In the genomic region with DNA sequence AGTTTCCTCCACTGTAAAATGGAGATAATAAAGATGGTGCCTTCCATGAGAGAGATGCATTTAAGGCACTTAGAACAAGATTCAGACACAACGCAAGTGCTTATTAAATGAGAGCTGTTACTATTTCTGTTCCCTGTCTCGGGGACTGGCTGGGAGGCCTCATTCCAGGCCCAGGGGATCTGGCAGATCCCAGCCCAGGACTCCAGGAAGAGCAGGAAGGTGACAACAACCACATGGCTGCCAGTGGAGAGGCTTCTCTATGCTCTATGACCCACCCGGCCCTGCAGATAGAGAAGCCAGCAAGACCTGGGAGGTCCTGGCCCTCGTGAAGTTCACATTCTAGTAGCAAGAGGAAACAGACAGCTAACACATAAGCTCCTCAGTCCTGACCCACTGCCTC, we compare ENCODE assay signal across 13 cellular contexts.
DNase-seq lines count a peak whose midpoint lies in the region; ATAC-seq, FAIRE-seq and TF ChIP-seq lines count a peak whose summit lies in the region.
"Had no signal": no experiment of that assay in that cellular context is flagged by ENCODE, and none has a peak within 500 bp of the region (broad histone marks: within the 10 kb centered on the region; RNA-seq: fewer than 3 reads in every experiment).

No MANE protein-coding gene starts in this region.

- H3K9me3 ChIP-seq in heart right ventricle, result peaks cover 0 to 3% (median 0%) of the 10 kb centered on the region in 11 donors
- no peaks in the 10 kb centered on the region for H3K9me3 ChIP-seq in right cardiac atrium (ENCODE audit: control insufficient read depth, low read length)
- H3K9me3 ChIP-seq in HepG2 (ENCODE audit: low read length), result no peaks in the 10 kb centered on the region
- no peaks in the 10 kb centered on the region for H3K9me3 ChIP-seq in thyroid gland
- H3K9me3 ChIP-seq: A549, BLaER1, Caco-2 had no signal

- no peak overlapping the region for H3K4me2 ChIP-seq in HepG2 (ENCODE audit: low read depth, low read length)
- H3K4me2 ChIP-seq: A549, BLaER1 had no signal

- H2AFZ ChIP-seq in HepG2 (ENCODE audit: low read length), result no peak overlapping the region
- H2AFZ ChIP-seq: GM23248 had no signal

- H4K20me1 ChIP-seq in HepG2 (ENCODE audit: insufficient read depth, low read length), result no peaks in the 10 kb centered on the region

- DNase-seq in Right ventricle myocardium inferior (ENCODE audit: missing footprints) (no peak), heart right ventricle (peak; percentile 19 to 21), right cardiac atrium (peak in 1 of 3 donors; percentile 61), HepG2 (ENCODE audit: low spot score) (no peak), hypothalamus (lab: John Stamatoyannopoulos, UW) (no peak), thyroid gland (no peak)
- no peak for DNase-seq in stimulated activated CD4-positive, alpha-beta T cell treated with anti-CD3 and anti-CD28 coated beads, Interleukin-2, amount 100 ng/mL, for 48 hours
- DNase-seq: Caco-2; CD8-positive, alpha-beta memory T cell; GM23248; H9 had no signal

- no peak for FAIRE-seq in HepG2 (lab: Jason Lieb, UNC)
- FAIRE-seq: A549 had no signal

- H3K4me1 ChIP-seq in heart right ventricle (peaks cover 0 to 26% (median 6%) of the 10 kb centered on the region in 9 donors), right cardiac atrium (ENCODE audit: control insufficient read depth, insufficient read depth, low read length) (peaks cover 3% of the 10 kb centered on the region), HepG2 (ENCODE audit: insufficient read depth, low read length) (peaks cover 7% of the 10 kb centered on the region; the same call in 1 of the 2 replicates), thyroid gland (no peaks in the 10 kb centered on the region)
- H3K4me1 ChIP-seq: A549, BLaER1 had no signal

- CTCF ChIA-PET in HepG2 (lab: Yijun Ruan, JAX; ENCODE audit: low intra/inter-chr PET ratio, low total read pairs), result no interaction called here

- ATAC-seq in Right ventricle myocardium inferior, result peak; percentile 79
- ATAC-seq in heart right ventricle, result peak; percentile 59 to 96 (median 88)
- ATAC-seq in right cardiac atrium, result peak; percentile 67 to 70
- ATAC-seq in HepG2, result no peak
- ATAC-seq: A549 had no signal

- H3K79me2 ChIP-seq in HepG2 (ENCODE audit: insufficient read depth, low read length), result no peaks in the 10 kb centered on the region

- no peak for TF ChIP-seq EP300 in HepG2 (IDR thresholded peaks at IDR 0.05; ENCODE audit: low read depth in 2 of 2, low read length in 2 of 2)
- TF ChIP-seq EP300 in HepG2 (CRISPR knock-in tag; IDR thresholded peaks at IDR 0.05; ENCODE audit: borderline replicate concordance), result no peak

- peaks cover 0 to 34% (median 6%) of the 10 kb centered on the region in 7 donors for H3K27me3 ChIP-seq in heart right ventricle
- H3K27me3 ChIP-seq in right cardiac atrium (ENCODE audit: control insufficient read depth, insufficient read depth), result no peaks in the 10 kb centered on the region
- peaks cover 0 to 5% of the 10 kb centered on the region in 2 experiments; a peak in 1 of 5 replicates for H3K27me3 ChIP-seq in HepG2 (ENCODE audit: control insufficient read depth in 1 of 2, insufficient read depth in 2 of 2, low read length in 2 of 2)
- H3K27me3 ChIP-seq in thyroid gland, result no peaks in the 10 kb centered on the region
- H3K27me3 ChIP-seq: BLaER1 had no signal

- H3K9ac ChIP-seq in HepG2 (ENCODE audit: insufficient read depth, low read depth, low read length), result no peak overlapping the region
- H3K9ac ChIP-seq: BLaER1, GM23248 had no signal

- TF ChIP-seq CTCF in heart right ventricle (IDR thresholded peaks at IDR 0.05) (no peak), HepG2 (CRISPR knock-in tag; IDR thresholded peaks at IDR 0.05) (no peak), thyroid gland (IDR thresholded peaks at IDR 0.05) (no peak)

- H3K36me3 ChIP-seq in heart right ventricle (no peaks in the 10 kb centered on the region), HepG2 (replicated peaks in 1 of 2; ENCODE audit: control insufficient read depth in 1 of 2, insufficient read depth in 2 of 2, low read length in 2 of 2) (no peaks in the 10 kb centered on the region), thyroid gland (no peaks in the 10 kb centered on the region)
- H3K36me3 ChIP-seq: BLaER1 had no signal

- H3K27ac ChIP-seq in heart right ventricle, result peak overlapping the region in 5 of 10 donors; percentile 17 to 67 (median 53)
- peak overlapping the region; percentile 77 for H3K27ac ChIP-seq in right cardiac atrium (ENCODE audit: low read length)
- no peak overlapping the region for H3K27ac ChIP-seq in HepG2 (ENCODE audit: extremely low read length, insufficient read depth, low read length)
- H3K27ac ChIP-seq in thyroid gland, result no peak overlapping the region
- H3K27ac ChIP-seq: A549, BLaER1, GM23248 had no signal

- POLR2A ChIA-PET in HepG2 (lab: Yijun Ruan, JAX), result no interaction called here

- intact Hi-C loops in Right ventricle myocardium inferior (cut with DNase I), result no loop called here
- intact Hi-C loops in heart right ventricle (cut with DNase I), result no loop called here
- intact Hi-C loops in right cardiac atrium (cut with DNase I), result no loop called here
- intact Hi-C loops in HepG2 (cut with micrococcal nuclease; ENCODE audit: unreplicated experiment), result no loop called here
- intact Hi-C loops in thyroid gland (cut with DNase I), result no loop called here

- TF ChIP-seq POLR2A in HepG2 (IDR thresholded peaks at IDR 0.05; ENCODE audit: insufficient read depth in 1 of 2, low read depth in 2 of 2, low read length in 2 of 2), result no peak
- no peak for TF ChIP-seq POLR2A in thyroid gland (IDR thresholded peaks at IDR 0.05)

- H3K4me3 ChIP-seq in heart right ventricle (no peak overlapping the region), right cardiac atrium (ENCODE audit: low read length) (no peak overlapping the region), HepG2 (replicated peaks in 1 of 3; ENCODE audit: insufficient read depth in 1 of 3, low read depth in 2 of 3, low read length in 3 of 3) (no peak overlapping the region), thyroid gland (replicated peaks in 1 of 3) (no peak overlapping the region)
- H3K4me3 ChIP-seq: A549, BLaER1, GM23248 had no signal

- in situ Hi-C loops in HepG2 (cut with HindIII; ENCODE audit: extremely low pct_ligation_motif_present, low pct_unique_long_range_greater_than_20kb), result no loop called here

- no TSS peak for BruUV-seq in HepG2 (replicated peaks; lab: Mats Ljungman, UMichigan)

- no peak for TF ChIP-seq RAD21 in HepG2 (CRISPR knock-in tag; IDR thresholded peaks at IDR 0.05)

- WGBS in heart right ventricle, 2 donors, result 18 to 29% methylated on average over 4 of the region's 4 CpGs
- 28% methylated on average over 4 of the region's 4 CpGs for WGBS in right cardiac atrium
- WGBS in HepG2 (ENCODE audit: low lambda C conversion rate), result 20% methylated on average over 3 of the region's 4 CpGs
- WGBS in thyroid gland, 2 donors, result 50 to 52% methylated on average over 4 of the region's 4 CpGs

TF ChIP-seq in HepG2, 621 proteins besides CTCF, POLR2A, EP300 and RAD21 (continues in another document):
- TF ChIP-seq GFI1 (CRISPR knock-in tag; IDR thresholded peaks at IDR 0.05; ENCODE audit: borderline replicate concordance) (no peak), TFDP2 (CRISPR knock-in tag; IDR thresholded peaks at IDR 0.05) (no peak), ZNF614 (CRISPR knock-in tag; IDR thresholded peaks at IDR 0.05; ENCODE audit: borderline replicate concordance) (no peak), ZNF34 (CRISPR knock-in tag; IDR thresholded peaks at IDR 0.05; ENCODE audit: borderline replicate concordance) (no peak), SOX5 (CRISPR knock-in tag; IDR thresholded peaks at IDR 0.05; ENCODE audit: borderline replicate concordance) (no peak), NFE2 (CRISPR knock-in tag; IDR thresholded peaks at IDR 0.05) (no peak), ZNF20 (CRISPR knock-in tag; IDR thresholded peaks at IDR 0.05) (no peak), HMGA1 (CRISPR knock-in tag; conservative IDR thresholded peaks at IDR 0.05) (no peak), ZNF550 (CRISPR knock-in tag; IDR thresholded peaks at IDR 0.05; ENCODE audit: borderline replicate concordance) (no peak), ZNF713 (CRISPR knock-in tag; IDR thresholded peaks at IDR 0.05) (no peak), KMT2B (CRISPR knock-in tag; IDR thresholded peaks at IDR 0.05) (no peak)
- TF ChIP-seq, protein P1, sequence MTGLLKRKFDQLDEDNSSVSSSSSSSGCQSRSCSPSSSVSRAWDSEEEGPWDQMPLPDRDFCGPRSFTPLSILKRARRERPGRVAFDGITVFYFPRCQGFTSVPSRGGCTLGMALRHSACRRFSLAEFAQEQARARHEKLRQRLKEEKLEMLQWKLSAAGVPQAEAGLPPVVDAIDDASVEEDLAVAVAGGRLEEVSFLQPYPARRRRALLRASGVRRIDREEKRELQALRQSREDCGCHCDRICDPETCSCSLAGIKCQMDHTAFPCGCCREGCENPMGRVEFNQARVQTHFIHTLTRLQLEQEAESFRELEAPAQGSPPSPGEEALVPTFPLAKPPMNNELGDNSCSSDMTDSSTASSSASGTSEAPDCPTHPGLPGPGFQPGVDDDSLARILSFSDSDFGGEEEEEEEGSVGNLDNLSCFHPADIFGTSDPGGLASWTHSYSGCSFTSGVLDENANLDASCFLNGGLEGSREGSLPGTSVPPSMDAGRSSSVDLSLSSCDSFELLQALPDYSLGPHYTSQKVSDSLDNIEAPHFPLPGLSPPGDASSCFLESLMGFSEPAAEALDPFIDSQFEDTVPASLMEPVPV (CRISPR knock-in tag; IDR thresholded peaks at IDR 0.05), result no peak

Comparison
In these comparisons a context has a peak if more than half of its experiments do, and no peak if none do; other contexts are left out.
1. DNase-seq: peak in heart right ventricle (2 of 2); none in Right ventricle myocardium inferior (single experiment), stimulated activated CD4-positive, alpha-beta T cell treated with anti-CD3 and anti-CD28 coated beads, Interleukin-2, amount 100 ng/mL, for 48 hours (0 of 2), HepG2 (single experiment), hypothalamus (0 of 51) and thyroid gland (0 of 2).